Comparison of ENCODE assay signal across 14 cellular contexts in the genomic region with DNA sequence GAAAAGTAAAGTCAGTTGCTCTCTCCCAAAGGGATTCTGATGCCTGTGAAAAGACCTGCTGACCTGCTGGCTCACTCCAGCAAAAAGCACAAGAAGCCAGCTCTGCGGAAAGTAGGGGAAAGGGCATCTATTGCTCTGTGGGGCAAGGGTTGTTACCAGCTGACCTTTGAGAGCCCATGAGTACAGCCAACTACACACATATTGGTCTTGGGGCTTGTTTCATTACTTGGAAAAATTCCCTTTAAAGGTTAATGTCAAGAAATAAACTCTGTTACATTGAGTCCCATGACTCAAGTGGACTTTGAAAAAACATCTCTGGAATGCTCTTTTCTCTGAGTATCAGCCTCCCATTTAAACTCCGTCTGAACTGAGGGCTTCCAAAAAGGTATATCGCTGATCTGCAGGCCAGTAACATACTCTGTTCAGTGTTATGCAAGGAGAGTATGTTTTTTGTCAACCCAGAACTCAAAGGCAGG. TPM values are rescaled to one million over a fixed set of nuclear protein-coding genes. Genes with fewer than 3 reads are reported as not detected.
DNase-seq lines count a peak whose midpoint lies in the region; ATAC-seq and TF ChIP-seq lines count a peak whose summit lies in the region.
"Had no signal": no experiment of that assay in that cellular context is flagged by ENCODE, and none has a peak within 500 bp of the region (broad histone marks: within the 10 kb centered on the region; RNA-seq: fewer than 3 reads in every experiment).

No MANE protein-coding gene starts in this region.

- H3F3A ChIP-seq in neural progenitor cell (ENCODE audit: low read depth), result no peaks in the 10 kb centered on the region

- no peak for TF ChIP-seq POLR2A in uterus (IDR thresholded peaks at IDR 0.05)

- H3K27ac ChIP-seq in neural progenitor cell (peak overlapping the region; percentile 23), uterus (no peak overlapping the region)

- H3K9me3 ChIP-seq in neural progenitor cell (ENCODE audit: low read depth) (no peaks in the 10 kb centered on the region), uterus (no peaks in the 10 kb centered on the region)

- H3K9me3 Mint-ChIP-seq in neural progenitor cell, result no peaks in the 10 kb centered on the region
- H3K9me3 Mint-ChIP-seq: CD8-positive, alpha-beta memory T cell; endodermal cell; naive thymus-derived CD8-positive, alpha-beta T cell had no signal

- peak overlapping the region; percentile 24 for H3K27ac Mint-ChIP-seq in neural progenitor cell
- H3K27ac Mint-ChIP-seq: endodermal cell; naive thymus-derived CD8-positive, alpha-beta T cell had no signal

- H3K36me3 Mint-ChIP-seq in neural progenitor cell, result peaks cover 48% of the 10 kb centered on the region

- no peaks in the 10 kb centered on the region for H3K79me2 ChIP-seq in neural progenitor cell (ENCODE audit: low read depth)

- H4K20me1 ChIP-seq in neural progenitor cell (ENCODE audit: low read depth), result no peaks in the 10 kb centered on the region

- intact Hi-C loops in Right ventricle myocardium inferior (cut with DNase I) (loop anchor here (1.0 to 5.0 kb wide), 2 partner anchors 35 to 52 kb away; no protein-coding TSS in a partner anchor), cardiac septum (cut with DNase I) (no loop called here), left ventricle myocardium superior (cut with micrococcal nuclease) (loop anchor here (2.0 kb wide), 1 partner anchor 53 kb away; the partner anchor contains the start of gene PANK1), uterus (cut with DNase I; ENCODE audit: low total_unique reads) (no loop called here)

- H3K4me3 ChIP-seq in neural progenitor cell (no peak overlapping the region), uterus (no peak overlapping the region)

- H3K4me1 ChIP-seq in neural progenitor cell (no peaks in the 10 kb centered on the region), uterus (no peaks in the 10 kb centered on the region)

- H3K4me3 Mint-ChIP-seq in neural progenitor cell, result no peak overlapping the region
- H3K4me3 Mint-ChIP-seq: CD8-positive, alpha-beta memory T cell; endodermal cell; naive thymus-derived CD8-positive, alpha-beta T cell had no signal

- TF ChIP-seq CTCF in neural progenitor cell (IDR thresholded peaks at IDR 0.05), result no peak
- no peak for TF ChIP-seq CTCF in uterus (IDR thresholded peaks at IDR 0.05)

- peak; percentile 92 for ATAC-seq in Right ventricle myocardium inferior
- peak; percentile 94 for ATAC-seq in left ventricle myocardium superior
- ATAC-seq in HG02798 (IDR thresholded peaks at IDR 0.05; ENCODE audit: poor library complexity, unreplicated experiment), result no peak
- no peak for ATAC-seq in GM21423 (IDR thresholded peaks at IDR 0.05; ENCODE audit: unreplicated experiment)
- ATAC-seq: naive thymus-derived CD8-positive, alpha-beta T cell had no signal

- no peaks in the 10 kb centered on the region for H3K27me3 ChIP-seq in neural progenitor cell
- no peaks in the 10 kb centered on the region for H3K27me3 ChIP-seq in uterus

- no peak overlapping the region for H3K4me2 ChIP-seq in neural progenitor cell

- H3K36me3 ChIP-seq in neural progenitor cell (peaks cover 8% of the 10 kb centered on the region), uterus (no peaks in the 10 kb centered on the region)

- H3K27me3 Mint-ChIP-seq in neural progenitor cell (ENCODE audit: insufficient read depth, low read depth), result no peaks in the 10 kb centered on the region
- H3K27me3 Mint-ChIP-seq: CD8-positive, alpha-beta memory T cell had no signal

- peaks cover 25% of the 10 kb centered on the region for H3K4me1 Mint-ChIP-seq in neural progenitor cell
- H3K4me1 Mint-ChIP-seq: CD8-positive, alpha-beta memory T cell; endodermal cell; naive thymus-derived CD8-positive, alpha-beta T cell had no signal

- DNase-seq in Right ventricle myocardium inferior (ENCODE audit: missing footprints), result no peak
- no peak for DNase-seq in cardiac septum (ENCODE audit: low spot score)
- DNase-seq in left ventricle myocardium superior, result peak; percentile 39
- no peak for DNase-seq in neural progenitor cell (ENCODE audit: low spot score)
- DNase-seq in uterus, result peak; percentile 18
- DNase-seq in putamen (ENCODE audit: low spot score), result no peak
- DNase-seq: 8988T; amniotic stem cell; CD8-positive, alpha-beta memory T cell; endodermal cell; GDM1; naive thymus-derived CD8-positive, alpha-beta T cell had no signal

- no peak overlapping the region for H2AFZ ChIP-seq in neural progenitor cell (replicated peaks)

- no peak overlapping the region for H3K9ac ChIP-seq in neural progenitor cell

RNA-seq across cellular contexts. Expression of gene PANK1, which starts 53.2 kb away (rescaled TPM):
- total RNA-seq in Right ventricle myocardium inferior, result 19.0 TPM
- total RNA-seq in cardiac septum, result 8.8 TPM
- 21.2 TPM for total RNA-seq in left ventricle myocardium superior
- total RNA-seq in neural progenitor cell (ENCODE audit: low replicate concordance), result 38.0 and 49.0 TPM in 2 replicates
- 10 to 100 TPM in 1 of 4 donors, 1 to 10 TPM in 2, under 1 TPM in 1; under 0.01 to 25.9 (median 2.6) TPM for total RNA-seq in uterus

RNA-seq across cellular contexts. Expression of gene SLC16A12, which starts 56.4 kb away (rescaled TPM):
- total RNA-seq in Right ventricle myocardium inferior (1.1 TPM), cardiac septum (3.1 TPM), left ventricle myocardium superior (1.1 TPM), neural progenitor cell (ENCODE audit: low replicate concordance) (not detected in 2 replicates), uterus (1 to 10 TPM in 1 of 4 donors, under 1 TPM in 3; 0.26 to 7.4 (median 0.51) TPM)
- total RNA-seq: CD8-positive, alpha-beta memory T cell; naive thymus-derived CD8-positive, alpha-beta T cell had no signal

Comparison
In these comparisons a context has a peak if more than half of its experiments do, and no peak if none do; other contexts are left out.
1. DNase-seq: peak in left ventricle myocardium superior (single experiment) and uterus (2 of 2); none in Right ventricle myocardium inferior (single experiment), cardiac septum (single experiment), neural progenitor cell (single experiment) and putamen (single experiment).
2. intact Hi-C loops: an anchor here in Right ventricle myocardium inferior (1.0 to 5.0 kb wide) and left ventricle myocardium superior (2.0 kb wide); none called in cardiac septum and uterus.
3. ATAC-seq: peak in Right ventricle myocardium inferior (single experiment) and left ventricle myocardium superior (single experiment); none in HG02798 (single experiment) and GM21423 (single experiment).